ENCODE assay signal across 8 cellular contexts in genomic region chr2:74441690-74442482, GRCh38. TPM values are rescaled to one million over a fixed set of nuclear protein-coding genes. Genes with fewer than 3 reads are reported as not detected.
DNase-seq lines count a peak whose midpoint lies in the region; ATAC-seq and TF ChIP-seq lines count a peak whose summit lies in the region.

TSS of gene RTKN (minus strand) at chr2:74441937. CDS start at chr2:74441816, 121 bp downstream.

- intact Hi-C loops in Calu3 (cut with micrococcal nuclease; ENCODE audit: unreplicated experiment), result loop anchor here (1.0 to 2.0 kb wide), 2 partner anchors 13 to 41 kb away; partner anchors contain the start of genes INO80B and TTC31

- ATAC-seq in T-cell (replicated peaks in 1 of 4), result peak; percentile 41 to 52 (median 48)

- peaks cover 19% of the 10 kb centered on the region for H3K4me1 ChIP-seq in effector memory CD4-positive, alpha-beta T cell (ENCODE audit: control insufficient read depth, insufficient read depth, low read length, poor library complexity, severe bottlenecking)
- H3K4me1 ChIP-seq in mesodermal cell (ENCODE audit: control insufficient read depth, insufficient read depth, low read length, poor library complexity, severe bottlenecking) (peaks cover 34% of the 10 kb centered on the region), urinary bladder (ENCODE audit: insufficient read depth) (peaks cover 1% of the 10 kb centered on the region)

- H3K27me3 ChIP-seq in effector memory CD4-positive, alpha-beta T cell (replicated peaks; ENCODE audit: control insufficient read depth, insufficient read depth, low read length, poor library complexity, severe bottlenecking), result peaks cover 37% of the 10 kb centered on the region

- H3K4me1 Mint-ChIP-seq in Calu3 (ENCODE audit: low read depth, unreplicated experiment), result peaks cover 47% of the 10 kb centered on the region
- peaks cover 13 to 15% (median 14%) of the 10 kb centered on the region in 3 donors for H3K4me1 Mint-ChIP-seq in T-cell

- BruUV-seq in Calu3 (replicated peaks; lab: Mats Ljungman, UMichigan), result TSS peak; percentile 65

- peaks cover 12% of the 10 kb centered on the region for H3K27me3 Mint-ChIP-seq in Calu3 (ENCODE audit: unreplicated experiment)
- peaks cover 21 to 41% of the 10 kb centered on the region in 2 donors for H3K27me3 Mint-ChIP-seq in T-cell

- H3K4me3 Mint-ChIP-seq in Calu3 (ENCODE audit: low read depth, unreplicated experiment) (peak within 1 kb of the TSS; percentile 97), T-cell (peak within 1 kb of the TSS; percentile 56 to 77 (median 59))

- H3K36me3 Mint-ChIP-seq in Calu3 (ENCODE audit: insufficient read depth, unreplicated experiment) (peaks cover 38% of the 10 kb centered on the region), T-cell (no peaks in the 10 kb centered on the region)

- peak; percentile 89 for DNase-seq in Calu3
- no peak for DNase-seq in HFF-Myc (ENCODE audit: extremely low read depth, low read depth)
- DNase-seq in T-cell, result peak in 8 of 34 experiments; percentile 9 to 42 (median 23)
- DNase-seq in effector memory CD4-positive, alpha-beta T cell, result peak in 1 of 3 donors; percentile 34
- no peak for DNase-seq in DMS114 treated with DMSO at 0.1 percent for 48 hours (lab: John Stamatoyannopoulos, UW; ENCODE audit: unreplicated experiment)
- DNase-seq in epidermal melanocyte (ENCODE audit: insufficient read length, low spot score), result no peak

- no peaks in the 10 kb centered on the region for H3K36me3 ChIP-seq in effector memory CD4-positive, alpha-beta T cell (ENCODE audit: control insufficient read depth, insufficient read depth, low read length)
- H3K36me3 ChIP-seq in mesodermal cell (ENCODE audit: control insufficient read depth, insufficient read depth, low read length) (peaks cover 8% of the 10 kb centered on the region), urinary bladder (ENCODE audit: insufficient read depth) (no peaks in the 10 kb centered on the region)

- CTCF ChIA-PET in Calu3 (lab: Charles Lee) (interaction anchor here (0.9 to 1.1 kb wide), 5 partner anchors 13 to 42 kb away, joined by 3 to 8 read pairs (median 5); partner anchors contain the start of genes C2orf81, INO80B, WBP1 and WDR54), T-cell (lab: Charles Lee) (interaction anchor here in 1 of 2 donors (0.7 kb wide), 1 partner anchor 31 kb away, joined by 3 read pairs; no protein-coding TSS in a partner anchor)

- POLR2A ChIA-PET in T-cell (lab: Charles Lee), result no interaction called here

- TF ChIP-seq CTCF in Calu3 (IDR thresholded peaks at IDR 0.05; ENCODE audit: unreplicated experiment) (no peak), HFF-Myc (IDR thresholded peaks at IDR 0.05; ENCODE audit: low read depth, low read length, missing control alignments) (no peak)

- 1 to 4% methylated on average over 47 to 62 of the region's 75 CpGs for WGBS in mesodermal cell (ENCODE audit: insufficient coverage in 2 of 2), 2 experiments
- 12% methylated on average over 75 of the region's 75 CpGs for WGBS in urinary bladder

- H3K9me3 Mint-ChIP-seq in Calu3 (ENCODE audit: low read depth, unreplicated experiment) (no peaks in the 10 kb centered on the region), T-cell (no peaks in the 10 kb centered on the region)

- H3K4me3 ChIP-seq in HFF-Myc (replicated peaks; ENCODE audit: low read depth, low read length), result peak within 1 kb of the TSS; percentile 59
- H3K4me3 ChIP-seq in effector memory CD4-positive, alpha-beta T cell (ENCODE audit: insufficient read depth, low read depth, low read length, poor library complexity, severe bottlenecking), result peak within 1 kb of the TSS; percentile 35
- H3K4me3 ChIP-seq in mesodermal cell (ENCODE audit: extremely low read depth, insufficient read depth, low read length, poor library complexity, severe bottlenecking), result peak within 1 kb of the TSS; percentile 54
- H3K4me3 ChIP-seq in urinary bladder (ENCODE audit: low read depth, low read length), result peak within 1 kb of the TSS; percentile 42

- peak within 1 kb of the TSS; percentile 100 for H3K27ac Mint-ChIP-seq in Calu3 (ENCODE audit: unreplicated experiment)
- H3K27ac Mint-ChIP-seq in T-cell, result no peak within 1 kb of the TSS

- no peaks in the 10 kb centered on the region for H3K9me3 ChIP-seq in effector memory CD4-positive, alpha-beta T cell (ENCODE audit: control insufficient read depth, low read length)
- no peaks in the 10 kb centered on the region for H3K9me3 ChIP-seq in mesodermal cell (ENCODE audit: control insufficient read depth, low read length)

- H3K27ac ChIP-seq in effector memory CD4-positive, alpha-beta T cell (ENCODE audit: insufficient read depth, low read length, poor library complexity, severe bottlenecking), result no peak within 1 kb of the TSS
- H3K27ac ChIP-seq in mesodermal cell (ENCODE audit: low read depth, low read length, severe bottlenecking), result peak within 1 kb of the TSS; percentile 99
- H3K27ac ChIP-seq in urinary bladder (ENCODE audit: low read depth), result peak within 1 kb of the TSS; percentile 41

RNA-seq across cellular contexts. Expression of gene RTKN, which starts in this region (rescaled TPM):
- total RNA-seq in Calu3 (2022), result 97.6 and 103 TPM in 2 replicates
- total RNA-seq in T-cell, result 1 to 10 TPM in 1 of 5 donors, under 1 TPM in 3, not detected in 1; 0.93 to 1.7 (median 0.96) TPM
- polyA plus RNA-seq in mesodermal cell (2013, experiment 1 of 2), result 38.8 TPM
- 27.9 TPM for polyA plus RNA-seq in mesodermal cell (2013, experiment 2 of 2)
- total RNA-seq in urinary bladder, result 18.0 TPM
- polyA plus RNA-seq in urinary bladder, result 14.2 TPM
